ENCODE assay signal across 1 cellular context in genomic region chrX:130840345-130840744, GRCh38.
A peak's percentile ranks its signal among the peaks of the same experiment; 100 is the strongest.
TF ChIP-seq lines count a peak whose summit lies in the region.

No MANE protein-coding gene starts in this region.

TF ChIP-seq in HEK293, 187 proteins besides CTCF, POLR2A, EP300 and RAD21 (continued from another document and continues in another):
- TF ChIP-seq PRDM2 (tag by site-specific recombination; IDR thresholded peaks at IDR 0.05; ENCODE audit: borderline replicate concordance) (no peak), ZNF266 (tag by site-specific recombination; IDR thresholded peaks at IDR 0.05; ENCODE audit: low read depth) (peak; percentile 71; the same call in 1 of the 2 replicates), ZNF560 (tag by site-specific recombination; IDR thresholded peaks at IDR 0.05; ENCODE audit: borderline replicate concordance) (peak; percentile 73; the same call in 1 of the 2 replicates), ZNF292 (tag by site-specific recombination; IDR thresholded peaks at IDR 0.05; ENCODE audit: borderline replicate concordance, low read depth) (peak; percentile 17; the same call in 1 of the 2 replicates), ZNF184 (tag by site-specific recombination; IDR thresholded peaks at IDR 0.05) (no peak), ZNF624 (tag by site-specific recombination; IDR thresholded peaks at IDR 0.05) (no peak), ZNF175 (tag by site-specific recombination; IDR thresholded peaks at IDR 0.05) (no peak), ZIC2 (tag by site-specific recombination; IDR thresholded peaks at IDR 0.05) (no peak), AEBP2 (tag by site-specific recombination; IDR thresholded peaks at IDR 0.05; ENCODE audit: borderline replicate concordance) (0 out of 2 replicates have a peak, but pooled peaks have one; percentile 40), ZNF555 (tag by site-specific recombination; conservative IDR thresholded peaks at IDR 0.05) (peak; percentile 97), FEZF1 (tag by site-specific recombination; IDR thresholded peaks at IDR 0.05) (no peak), ZNF645 (tag by site-specific recombination; IDR thresholded peaks at IDR 0.05) (no peak), ELK4 (IDR thresholded peaks at IDR 0.05; ENCODE audit: borderline replicate concordance, low read depth, low read length) (no peak), ZNF114 (tag by site-specific recombination; IDR thresholded peaks at IDR 0.05) (no peak), ZNF76 (tag by site-specific recombination; IDR thresholded peaks at IDR 0.05; ENCODE audit: borderline replicate concordance, low read depth) (no peak), REST (tag by site-specific recombination; IDR thresholded peaks at IDR 0.05) (peak; percentile 71), ZNF223 (tag by site-specific recombination; IDR thresholded peaks at IDR 0.05) (no peak), ZNF433 (tag by site-specific recombination; IDR thresholded peaks at IDR 0.05; ENCODE audit: low read depth) (peak; percentile 76), SP2 (tag by site-specific recombination; IDR thresholded peaks at IDR 0.05) (no peak), ZNF529 (tag by site-specific recombination; IDR thresholded peaks at IDR 0.05; ENCODE audit: insufficient replicate concordance) (peak; percentile 56), ZFP37 (tag by site-specific recombination; IDR thresholded peaks at IDR 0.05) (0 out of 2 replicates have a peak, but pooled peaks have one; percentile 46), ZNF610 (tag by site-specific recombination; IDR thresholded peaks at IDR 0.05; ENCODE audit: borderline replicate concordance) (no peak), ZNF501 (tag by site-specific recombination; IDR thresholded peaks at IDR 0.05) (0 out of 2 replicates have a peak, but pooled peaks have one; percentile 46), BCL11B (tag by site-specific recombination; IDR thresholded peaks at IDR 0.05; ENCODE audit: low read depth) (no peak), ZBTB10 (tag by site-specific recombination; IDR thresholded peaks at IDR 0.05) (no peak), ZNF23 (tag by site-specific recombination; IDR thresholded peaks at IDR 0.05; ENCODE audit: borderline replicate concordance) (no peak), KLF16 (tag by site-specific recombination; IDR thresholded peaks at IDR 0.05) (no peak), ZNF514 (tag by site-specific recombination; IDR thresholded peaks at IDR 0.05) (0 out of 2 replicates have a peak, but pooled peaks have one; percentile 57), ZXDB (tag by site-specific recombination; IDR thresholded peaks at IDR 0.05) (peak; percentile 79), ZBTB11 (tag by site-specific recombination; conservative IDR thresholded peaks at IDR 0.05; ENCODE audit: low read depth) (peak; percentile 83), TCF7L2 (IDR thresholded peaks at IDR 0.05; ENCODE audit: borderline replicate concordance, low read depth, low read length) (no peak), ZFP69B (tag by site-specific recombination; IDR thresholded peaks at IDR 0.05) (no peak), ZNF571 (tag by site-specific recombination; IDR thresholded peaks at IDR 0.05) (no peak), ZNF335 (tag by site-specific recombination; conservative IDR thresholded peaks at IDR 0.05) (no peak), PRDM6 (tag by site-specific recombination; IDR thresholded peaks at IDR 0.05) (no peak), KLF7 (tag by site-specific recombination; IDR thresholded peaks at IDR 0.05; ENCODE audit: borderline replicate concordance) (peak; percentile 45; the same call in 1 of the 2 replicates)
